Comparison of ENCODE assay signal across 22 cellular contexts in genomic region chr10:45457487-45457886, GRCh38.
"Had no signal": no experiment of that assay in that cellular context is flagged by ENCODE, and none has a peak within 500 bp of the region (broad histone marks: within the 10 kb centered on the region; RNA-seq: fewer than 3 reads in every experiment).

No MANE protein-coding gene starts in this region.

- H3K9me3 Mint-ChIP-seq: dendritic cell treated with granulocyte-macrophage colony-stimulating factor and Interleukin-4, amounts not matched to agents 40 ng/mL and 50 ng/mL, for 4 days; effector memory CD8-positive, alpha-beta T cell; immature natural killer cell; naive thymus-derived CD8-positive, alpha-beta T cell; stimulated activated effector memory CD8-positive, alpha-beta T cell treated with anti-CD3 and anti-CD28 coated beads, Interleukin-12 subunit alpha, Interleukin-12 subunit beta, amount 100 ng/mL, for 72 hours; stimulated activated naive CD8-positive, alpha-beta T cell treated with anti-CD3 and anti-CD28 coated beads, Interleukin-15, amount 100 ng/mL, for 72 hours had no signal

- H3K4me2 ChIP-seq: smooth muscle cell had no signal

- H3K9me3 ChIP-seq: esophagus muscularis mucosa, gastroesophageal sphincter, left ventricle myocardium inferior, lower lobe of right lung, neutrophil, testis, tibial nerve, upper lobe of right lung, vagina had no signal

- H3K27ac Mint-ChIP-seq: dendritic cell treated with granulocyte-macrophage colony-stimulating factor and Interleukin-4, amounts not matched to agents 40 ng/mL and 50 ng/mL, for 4 days; effector memory CD8-positive, alpha-beta T cell; immature natural killer cell; stimulated activated effector memory CD8-positive, alpha-beta T cell treated with anti-CD3 and anti-CD28 coated beads, Interleukin-12 subunit alpha, Interleukin-12 subunit beta, amount 100 ng/mL, for 72 hours had no signal

- H3K27me3 ChIP-seq: esophagus muscularis mucosa, gastroesophageal sphincter, neutrophil, testis, tibial nerve, upper lobe of right lung, vagina had no signal

- DNase-seq: effector memory CD8-positive, alpha-beta T cell; immature natural killer cell; kidney; left cardiac atrium; left ventricle myocardium inferior; lower lobe of right lung; naive thymus-derived CD8-positive, alpha-beta T cell; stimulated activated CD4-positive, alpha-beta T cell treated with anti-CD3 and anti-CD28 coated beads, Interleukin-4, amount 100 ng/mL, for 1 hour; stimulated activated CD8-positive, alpha-beta memory T cell treated with anti-CD3 and anti-CD28 coated beads, Interleukin-4, amount 100 ng/mL, for 48 hours; stimulated activated naive CD8-positive, alpha-beta T cell treated with anti-CD3 and anti-CD28 coated beads, Interleukin-15, amount 100 ng/mL, for 72 hours; testis; upper lobe of right lung had no signal

- H3K4me3 ChIP-seq: esophagus muscularis mucosa, gastroesophageal sphincter, left ventricle myocardium inferior, lower lobe of right lung, smooth muscle cell, testis, tibial nerve, upper lobe of right lung, vagina had no signal

- FAIRE-seq: colon, kidney had no signal

- ATAC-seq: effector memory CD8-positive, alpha-beta T cell; gastroesophageal sphincter; left cardiac atrium; lower lobe of right lung; naive thymus-derived CD8-positive, alpha-beta T cell; stimulated activated effector memory CD8-positive, alpha-beta T cell treated with anti-CD3 and anti-CD28 coated beads, Interleukin-12 subunit alpha, Interleukin-12 subunit beta, amount 100 ng/mL, for 72 hours; stimulated activated naive CD8-positive, alpha-beta T cell treated with anti-CD3 and anti-CD28 coated beads, Interleukin-15, amount 100 ng/mL, for 72 hours; upper lobe of right lung had no signal

- H3K4me3 Mint-ChIP-seq: dendritic cell treated with granulocyte-macrophage colony-stimulating factor and Interleukin-4, amounts not matched to agents 40 ng/mL and 50 ng/mL, for 4 days; effector memory CD8-positive, alpha-beta T cell; immature natural killer cell; naive thymus-derived CD8-positive, alpha-beta T cell; stimulated activated effector memory CD8-positive, alpha-beta T cell treated with anti-CD3 and anti-CD28 coated beads, Interleukin-12 subunit alpha, Interleukin-12 subunit beta, amount 100 ng/mL, for 72 hours; stimulated activated naive CD8-positive, alpha-beta T cell treated with anti-CD3 and anti-CD28 coated beads, Interleukin-15, amount 100 ng/mL, for 72 hours had no signal

- H3K27me3 Mint-ChIP-seq: dendritic cell treated with granulocyte-macrophage colony-stimulating factor and Interleukin-4, amounts not matched to agents 40 ng/mL and 50 ng/mL, for 4 days; effector memory CD8-positive, alpha-beta T cell; naive thymus-derived CD8-positive, alpha-beta T cell; stimulated activated naive CD8-positive, alpha-beta T cell treated with anti-CD3 and anti-CD28 coated beads, Interleukin-15, amount 100 ng/mL, for 72 hours had no signal

- H3K27ac ChIP-seq: epithelial cell of prostate, esophagus muscularis mucosa, gastroesophageal sphincter, left ventricle myocardium inferior, lower lobe of right lung, testis, tibial nerve, upper lobe of right lung, vagina had no signal

- H3K4me1 ChIP-seq: vagina had no signal
